Comparison of ENCODE assay signal across 2 cellular contexts in the genomic region with DNA sequence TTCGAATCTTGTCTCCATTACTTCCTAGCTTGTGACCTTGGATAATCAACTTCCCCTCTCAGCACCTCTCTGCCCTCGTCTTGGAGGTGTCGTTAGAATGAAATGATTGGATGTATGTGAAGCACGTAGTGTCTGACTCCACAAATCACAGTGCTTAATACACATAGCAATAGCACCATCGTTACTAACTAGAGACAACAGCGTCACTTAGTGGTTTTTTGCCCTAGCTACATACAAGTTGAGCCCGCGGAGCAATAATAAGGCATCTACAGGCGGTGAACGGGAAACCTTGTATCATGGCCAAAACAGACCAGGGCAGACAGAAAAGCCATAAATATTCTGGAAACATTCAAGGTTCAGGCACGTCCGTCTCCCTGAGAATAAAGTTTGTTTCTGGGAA.
TF ChIP-seq lines count a peak whose summit lies in the region.

No MANE protein-coding gene starts in this region.

TF ChIP-seq in SK-N-SH, 30 proteins besides CTCF, POLR2A, EP300 and RAD21 (continued from another document):
- TF ChIP-seq, protein P1, sequence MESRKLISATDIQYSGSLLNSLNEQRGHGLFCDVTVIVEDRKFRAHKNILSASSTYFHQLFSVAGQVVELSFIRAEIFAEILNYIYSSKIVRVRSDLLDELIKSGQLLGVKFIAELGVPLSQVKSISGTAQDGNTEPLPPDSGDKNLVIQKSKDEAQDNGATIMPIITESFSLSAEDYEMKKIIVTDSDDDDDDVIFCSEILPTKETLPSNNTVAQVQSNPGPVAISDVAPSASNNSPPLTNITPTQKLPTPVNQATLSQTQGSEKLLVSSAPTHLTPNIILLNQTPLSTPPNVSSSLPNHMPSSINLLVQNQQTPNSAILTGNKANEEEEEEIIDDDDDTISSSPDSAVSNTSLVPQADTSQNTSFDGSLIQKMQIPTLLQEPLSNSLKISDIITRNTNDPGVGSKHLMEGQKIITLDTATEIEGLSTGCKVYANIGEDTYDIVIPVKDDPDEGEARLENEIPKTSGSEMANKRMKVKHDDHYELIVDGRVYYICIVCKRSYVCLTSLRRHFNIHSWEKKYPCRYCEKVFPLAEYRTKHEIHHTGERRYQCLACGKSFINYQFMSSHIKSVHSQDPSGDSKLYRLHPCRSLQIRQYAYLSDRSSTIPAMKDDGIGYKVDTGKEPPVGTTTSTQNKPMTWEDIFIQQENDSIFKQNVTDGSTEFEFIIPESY (IDR thresholded peaks at IDR 0.05; ENCODE audit: borderline replicate concordance, low read depth) = no peak
- TF ChIP-seq CHD2 (IDR thresholded peaks at IDR 0.05; ENCODE audit: low read length, partially characterized antibody) (no peak), SMC3 (IDR thresholded peaks at IDR 0.05; ENCODE audit: low read depth, low read length) (no peak)

TF ChIP-seq in SK-N-SH treated with all-trans-retinoic acid at 6 μM for 48 hours, 23 proteins besides CTCF, POLR2A, EP300 and RAD21 (continued from another document):
- TF ChIP-seq, protein P2, sequence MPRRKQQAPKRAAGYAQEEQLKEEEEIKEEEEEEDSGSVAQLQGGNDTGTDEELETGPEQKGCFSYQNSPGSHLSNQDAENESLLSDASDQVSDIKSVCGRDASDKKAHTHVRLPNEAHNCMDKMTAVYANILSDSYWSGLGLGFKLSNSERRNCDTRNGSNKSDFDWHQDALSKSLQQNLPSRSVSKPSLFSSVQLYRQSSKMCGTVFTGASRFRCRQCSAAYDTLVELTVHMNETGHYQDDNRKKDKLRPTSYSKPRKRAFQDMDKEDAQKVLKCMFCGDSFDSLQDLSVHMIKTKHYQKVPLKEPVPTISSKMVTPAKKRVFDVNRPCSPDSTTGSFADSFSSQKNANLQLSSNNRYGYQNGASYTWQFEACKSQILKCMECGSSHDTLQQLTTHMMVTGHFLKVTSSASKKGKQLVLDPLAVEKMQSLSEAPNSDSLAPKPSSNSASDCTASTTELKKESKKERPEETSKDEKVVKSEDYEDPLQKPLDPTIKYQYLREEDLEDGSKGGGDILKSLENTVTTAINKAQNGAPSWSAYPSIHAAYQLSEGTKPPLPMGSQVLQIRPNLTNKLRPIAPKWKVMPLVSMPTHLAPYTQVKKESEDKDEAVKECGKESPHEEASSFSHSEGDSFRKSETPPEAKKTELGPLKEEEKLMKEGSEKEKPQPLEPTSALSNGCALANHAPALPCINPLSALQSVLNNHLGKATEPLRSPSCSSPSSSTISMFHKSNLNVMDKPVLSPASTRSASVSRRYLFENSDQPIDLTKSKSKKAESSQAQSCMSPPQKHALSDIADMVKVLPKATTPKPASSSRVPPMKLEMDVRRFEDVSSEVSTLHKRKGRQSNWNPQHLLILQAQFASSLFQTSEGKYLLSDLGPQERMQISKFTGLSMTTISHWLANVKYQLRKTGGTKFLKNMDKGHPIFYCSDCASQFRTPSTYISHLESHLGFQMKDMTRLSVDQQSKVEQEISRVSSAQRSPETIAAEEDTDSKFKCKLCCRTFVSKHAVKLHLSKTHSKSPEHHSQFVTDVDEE (CRISPR knock-in tag; IDR thresholded peaks at IDR 0.05) = no peak
